Comparison of ENCODE assay signal across 1 cellular context in the genomic region with DNA sequence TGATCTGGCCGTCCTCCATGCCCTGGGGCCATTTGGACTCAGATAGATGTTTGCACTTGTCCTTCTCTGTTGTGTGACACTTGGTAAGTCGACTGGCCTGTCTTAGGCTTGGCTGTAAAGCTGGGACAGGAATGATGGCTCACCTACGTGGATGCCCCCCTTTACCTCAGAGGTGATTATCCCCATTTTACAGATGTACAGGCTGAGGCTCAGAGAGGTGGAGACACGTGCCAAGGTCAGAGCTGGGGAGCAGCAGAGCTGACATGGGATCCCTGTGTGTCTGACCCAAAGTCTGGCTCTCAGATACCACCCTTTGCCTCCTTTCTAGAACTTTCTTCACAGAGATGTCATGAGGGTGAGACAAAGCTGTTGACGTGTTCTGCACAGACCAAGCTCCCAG.
TF ChIP-seq lines count a peak whose summit lies in the region.

No MANE protein-coding gene starts in this region.

TF ChIP-seq in HepG2, 621 proteins besides CTCF, POLR2A, EP300 and RAD21 (continued from another document):
- TF ChIP-seq, protein P1, sequence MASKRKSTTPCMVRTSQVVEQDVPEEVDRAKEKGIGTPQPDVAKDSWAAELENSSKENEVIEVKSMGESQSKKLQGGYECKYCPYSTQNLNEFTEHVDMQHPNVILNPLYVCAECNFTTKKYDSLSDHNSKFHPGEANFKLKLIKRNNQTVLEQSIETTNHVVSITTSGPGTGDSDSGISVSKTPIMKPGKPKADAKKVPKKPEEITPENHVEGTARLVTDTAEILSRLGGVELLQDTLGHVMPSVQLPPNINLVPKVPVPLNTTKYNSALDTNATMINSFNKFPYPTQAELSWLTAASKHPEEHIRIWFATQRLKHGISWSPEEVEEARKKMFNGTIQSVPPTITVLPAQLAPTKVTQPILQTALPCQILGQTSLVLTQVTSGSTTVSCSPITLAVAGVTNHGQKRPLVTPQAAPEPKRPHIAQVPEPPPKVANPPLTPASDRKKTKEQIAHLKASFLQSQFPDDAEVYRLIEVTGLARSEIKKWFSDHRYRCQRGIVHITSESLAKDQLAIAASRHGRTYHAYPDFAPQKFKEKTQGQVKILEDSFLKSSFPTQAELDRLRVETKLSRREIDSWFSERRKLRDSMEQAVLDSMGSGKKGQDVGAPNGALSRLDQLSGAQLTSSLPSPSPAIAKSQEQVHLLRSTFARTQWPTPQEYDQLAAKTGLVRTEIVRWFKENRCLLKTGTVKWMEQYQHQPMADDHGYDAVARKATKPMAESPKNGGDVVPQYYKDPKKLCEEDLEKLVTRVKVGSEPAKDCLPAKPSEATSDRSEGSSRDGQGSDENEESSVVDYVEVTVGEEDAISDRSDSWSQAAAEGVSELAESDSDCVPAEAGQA (IDR thresholded peaks at IDR 0.05; ENCODE audit: low read depth) = no peak
- TF ChIP-seq, protein P1 (CRISPR knock-in tag; IDR thresholded peaks at IDR 0.05; ENCODE audit: borderline replicate concordance) = no peak
- TF ChIP-seq NCOA2 (CRISPR knock-in tag; IDR thresholded peaks at IDR 0.05) = no peak
- no peak for TF ChIP-seq ZNF431 (CRISPR knock-in tag; IDR thresholded peaks at IDR 0.05; ENCODE audit: borderline replicate concordance, low read depth)
- TF ChIP-seq TAF1 (CRISPR knock-in tag; IDR thresholded peaks at IDR 0.05) = no peak
- TF ChIP-seq, protein P2, sequence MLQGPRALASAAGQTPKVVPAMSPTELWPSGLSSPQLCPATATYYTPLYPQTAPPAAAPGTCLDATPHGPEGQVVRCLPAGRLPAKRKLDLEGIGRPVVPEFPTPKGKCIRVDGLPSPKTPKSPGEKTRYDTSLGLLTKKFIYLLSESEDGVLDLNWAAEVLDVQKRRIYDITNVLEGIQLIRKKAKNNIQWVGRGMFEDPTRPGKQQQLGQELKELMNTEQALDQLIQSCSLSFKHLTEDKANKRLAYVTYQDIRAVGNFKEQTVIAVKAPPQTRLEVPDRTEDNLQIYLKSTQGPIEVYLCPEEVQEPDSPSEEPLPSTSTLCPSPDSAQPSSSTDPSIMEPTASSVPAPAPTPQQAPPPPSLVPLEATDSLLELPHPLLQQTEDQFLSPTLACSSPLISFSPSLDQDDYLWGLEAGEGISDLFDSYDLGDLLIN (CRISPR knock-in tag; IDR thresholded peaks at IDR 0.05; ENCODE audit: borderline replicate concordance) = no peak
- TF ChIP-seq, protein P3, sequence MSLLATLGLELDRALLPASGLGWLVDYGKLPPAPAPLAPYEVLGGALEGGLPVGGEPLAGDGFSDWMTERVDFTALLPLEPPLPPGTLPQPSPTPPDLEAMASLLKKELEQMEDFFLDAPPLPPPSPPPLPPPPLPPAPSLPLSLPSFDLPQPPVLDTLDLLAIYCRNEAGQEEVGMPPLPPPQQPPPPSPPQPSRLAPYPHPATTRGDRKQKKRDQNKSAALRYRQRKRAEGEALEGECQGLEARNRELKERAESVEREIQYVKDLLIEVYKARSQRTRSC (CRISPR knock-in tag; IDR thresholded peaks at IDR 0.05; ENCODE audit: low read depth) = no peak
